Comparison of ENCODE assay signal across 1 cellular context in the genomic region with DNA sequence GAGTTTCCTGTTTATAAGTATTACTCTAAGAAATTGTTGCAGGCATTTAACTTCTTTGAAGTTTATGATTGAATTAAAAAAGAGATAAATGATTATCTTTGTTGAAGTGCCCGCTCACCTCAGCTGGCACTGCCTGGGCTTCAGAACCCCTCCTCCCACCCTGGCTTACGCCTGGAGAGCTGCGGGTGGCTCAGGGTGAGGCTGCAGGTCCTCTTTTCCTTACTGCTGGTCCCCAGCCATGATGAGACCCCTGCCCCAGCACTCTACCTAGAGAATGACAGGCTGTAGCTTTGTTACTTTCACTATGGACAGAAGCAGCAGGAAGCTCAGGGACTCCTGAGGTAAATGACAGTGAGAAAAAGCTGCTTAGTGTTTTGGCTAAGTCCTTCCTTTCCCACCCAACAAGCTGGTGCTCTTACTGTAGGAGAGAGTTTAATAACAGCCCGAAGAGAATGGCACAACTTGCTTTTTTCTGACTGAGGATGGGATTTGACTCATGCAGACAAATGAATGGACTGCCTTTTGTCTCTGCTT.
TF ChIP-seq lines count a peak whose summit lies in the region.

No MANE protein-coding gene starts in this region.

TF ChIP-seq in GM23338, 12 proteins besides CTCF, POLR2A, EP300 and RAD21 (continued from another document):
- TF ChIP-seq, protein P1, sequence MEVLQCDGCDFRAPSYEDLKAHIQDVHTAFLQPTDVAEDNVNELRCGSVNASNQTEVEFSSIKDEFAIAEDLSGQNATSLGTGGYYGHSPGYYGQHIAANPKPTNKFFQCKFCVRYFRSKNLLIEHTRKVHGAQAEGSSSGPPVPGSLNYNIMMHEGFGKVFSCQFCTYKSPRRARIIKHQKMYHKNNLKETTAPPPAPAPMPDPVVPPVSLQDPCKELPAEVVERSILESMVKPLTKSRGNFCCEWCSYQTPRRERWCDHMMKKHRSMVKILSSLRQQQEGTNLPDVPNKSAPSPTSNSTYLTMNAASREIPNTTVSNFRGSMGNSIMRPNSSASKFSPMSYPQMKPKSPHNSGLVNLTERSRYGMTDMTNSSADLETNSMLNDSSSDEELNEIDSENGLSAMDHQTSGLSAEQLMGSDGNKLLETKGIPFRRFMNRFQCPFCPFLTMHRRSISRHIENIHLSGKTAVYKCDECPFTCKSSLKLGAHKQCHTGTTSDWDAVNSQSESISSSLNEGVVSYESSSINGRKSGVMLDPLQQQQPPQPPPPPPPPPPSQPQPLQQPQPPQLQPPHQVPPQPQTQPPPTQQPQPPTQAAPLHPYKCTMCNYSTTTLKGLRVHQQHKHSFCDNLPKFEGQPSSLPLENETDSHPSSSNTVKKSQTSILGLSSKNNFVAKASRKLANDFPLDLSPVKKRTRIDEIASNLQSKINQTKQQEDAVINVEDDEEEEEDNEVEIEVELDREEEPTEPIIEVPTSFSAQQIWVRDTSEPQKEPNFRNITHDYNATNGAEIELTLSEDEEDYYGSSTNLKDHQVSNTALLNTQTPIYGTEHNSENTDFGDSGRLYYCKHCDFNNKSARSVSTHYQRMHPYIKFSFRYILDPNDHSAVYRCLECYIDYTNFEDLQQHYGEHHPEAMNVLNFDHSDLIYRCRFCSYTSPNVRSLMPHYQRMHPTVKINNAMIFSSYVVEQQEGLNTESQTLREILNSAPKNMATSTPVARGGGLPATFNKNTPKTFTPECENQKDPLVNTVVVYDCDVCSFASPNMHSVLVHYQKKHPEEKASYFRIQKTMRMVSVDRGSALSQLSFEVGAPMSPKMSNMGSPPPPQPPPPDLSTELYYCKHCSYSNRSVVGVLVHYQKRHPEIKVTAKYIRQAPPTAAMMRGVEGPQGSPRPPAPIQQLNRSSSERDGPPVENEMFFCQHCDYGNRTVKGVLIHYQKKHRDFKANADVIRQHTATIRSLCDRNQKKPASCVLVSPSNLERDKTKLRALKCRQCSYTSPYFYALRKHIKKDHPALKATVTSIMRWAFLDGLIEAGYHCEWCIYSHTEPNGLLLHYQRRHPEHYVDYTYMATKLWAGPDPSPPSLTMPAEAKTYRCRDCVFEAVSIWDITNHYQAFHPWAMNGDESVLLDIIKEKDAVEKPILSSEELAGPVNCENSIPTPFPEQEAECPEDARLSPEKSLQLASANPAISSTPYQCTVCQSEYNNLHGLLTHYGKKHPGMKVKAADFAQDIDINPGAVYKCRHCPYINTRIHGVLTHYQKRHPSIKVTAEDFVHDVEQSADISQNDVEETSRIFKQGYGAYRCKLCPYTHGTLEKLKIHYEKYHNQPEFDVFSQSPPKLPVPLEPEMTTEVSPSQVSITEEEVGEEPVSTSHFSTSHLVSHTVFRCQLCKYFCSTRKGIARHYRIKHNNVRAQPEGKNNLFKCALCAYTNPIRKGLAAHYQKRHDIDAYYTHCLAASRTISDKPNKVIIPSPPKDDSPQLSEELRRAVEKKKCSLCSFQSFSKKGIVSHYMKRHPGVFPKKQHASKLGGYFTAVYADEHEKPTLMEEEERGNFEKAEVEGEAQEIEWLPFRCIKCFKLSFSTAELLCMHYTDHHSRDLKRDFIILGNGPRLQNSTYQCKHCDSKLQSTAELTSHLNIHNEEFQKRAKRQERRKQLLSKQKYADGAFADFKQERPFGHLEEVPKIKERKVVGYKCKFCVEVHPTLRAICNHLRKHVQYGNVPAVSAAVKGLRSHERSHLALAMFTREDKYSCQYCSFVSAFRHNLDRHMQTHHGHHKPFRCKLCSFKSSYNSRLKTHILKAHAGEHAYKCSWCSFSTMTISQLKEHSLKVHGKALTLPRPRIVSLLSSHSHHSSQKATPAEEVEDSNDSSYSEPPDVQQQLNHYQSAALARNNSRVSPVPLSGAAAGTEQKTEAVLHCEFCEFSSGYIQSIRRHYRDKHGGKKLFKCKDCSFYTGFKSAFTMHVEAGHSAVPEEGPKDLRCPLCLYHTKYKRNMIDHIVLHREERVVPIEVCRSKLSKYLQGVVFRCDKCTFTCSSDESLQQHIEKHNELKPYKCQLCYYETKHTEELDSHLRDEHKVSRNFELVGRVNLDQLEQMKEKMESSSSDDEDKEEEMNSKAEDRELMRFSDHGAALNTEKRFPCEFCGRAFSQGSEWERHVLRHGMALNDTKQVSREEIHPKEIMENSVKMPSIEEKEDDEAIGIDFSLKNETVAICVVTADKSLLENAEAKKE (CRISPR knock-in tag; IDR thresholded peaks at IDR 0.05): no peak
- TF ChIP-seq ZNF114 (CRISPR knock-in tag; IDR thresholded peaks at IDR 0.05): no peak
- TF ChIP-seq, protein P2, sequence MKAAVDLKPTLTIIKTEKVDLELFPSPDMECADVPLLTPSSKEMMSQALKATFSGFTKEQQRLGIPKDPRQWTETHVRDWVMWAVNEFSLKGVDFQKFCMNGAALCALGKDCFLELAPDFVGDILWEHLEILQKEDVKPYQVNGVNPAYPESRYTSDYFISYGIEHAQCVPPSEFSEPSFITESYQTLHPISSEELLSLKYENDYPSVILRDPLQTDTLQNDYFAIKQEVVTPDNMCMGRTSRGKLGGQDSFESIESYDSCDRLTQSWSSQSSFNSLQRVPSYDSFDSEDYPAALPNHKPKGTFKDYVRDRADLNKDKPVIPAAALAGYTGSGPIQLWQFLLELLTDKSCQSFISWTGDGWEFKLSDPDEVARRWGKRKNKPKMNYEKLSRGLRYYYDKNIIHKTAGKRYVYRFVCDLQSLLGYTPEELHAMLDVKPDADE (IDR thresholded peaks at IDR 0.05): no peak
- TF ChIP-seq ZNF331 (CRISPR knock-in tag; IDR thresholded peaks at IDR 0.05; ENCODE audit: low read depth): no peak
- no peak for TF ChIP-seq STAT1 (IDR thresholded peaks at IDR 0.05; ENCODE audit: unreplicated experiment)
